13 cellular contexts compared by ENCODE assay signal in genomic region chr19:40781140-40781539, GRCh38. TPM values are rescaled to one million over a fixed set of nuclear protein-coding genes. Genes with fewer than 3 reads are reported as not detected.
"Had no signal": no experiment of that assay in that cellular context is flagged by ENCODE, and none has a peak within 500 bp of the region (broad histone marks: within the 10 kb centered on the region; RNA-seq: fewer than 3 reads in every experiment).

No MANE protein-coding gene starts in this region.

- DNase-seq: activated naive CD4-positive, alpha-beta T cell treated with anti-CD3 and anti-CD28 coated beads, Interleukin-2, amount 50 U/mL, for 16 hours; body of pancreas; central memory CD4-positive, alpha-beta T cell; effector memory CD4-positive, alpha-beta T cell; kidney; left ventricle myocardium superior; SHP77 treated with DMSO at 0.1 percent for 48 hours; small intestine; substantia nigra; transverse colon had no signal

- ATAC-seq: body of pancreas, gastroesophageal sphincter, left ventricle myocardium superior had no signal

- H3K9me3 Mint-ChIP-seq: activated T-helper 2 cell treated with anti-CD3 and anti-CD28 coated beads, Interferon-gamma antibody, Interleukin-2, Interleukin-4, amounts not matched to agents 10 μg/mL and 5 μg/mL and 100 μg/mL, durations not matched to agents 14 hours and 24 hours and 36 hours had no signal

RNA-seq across cellular contexts. Expression of gene MIA, which starts 5.8 kb away (rescaled TPM):
- total RNA-seq: activated T-helper 2 cell treated with anti-CD3 and anti-CD28 coated beads, Interferon-gamma antibody, Interleukin-2, Interleukin-4, amounts not matched to agents 10 μg/mL and 5 μg/mL and 100 μg/mL, durations not matched to agents 14 hours and 24 hours and 36 hours; myocyte had no signal
